8 cellular contexts compared by ENCODE assay signal in the genomic region with DNA sequence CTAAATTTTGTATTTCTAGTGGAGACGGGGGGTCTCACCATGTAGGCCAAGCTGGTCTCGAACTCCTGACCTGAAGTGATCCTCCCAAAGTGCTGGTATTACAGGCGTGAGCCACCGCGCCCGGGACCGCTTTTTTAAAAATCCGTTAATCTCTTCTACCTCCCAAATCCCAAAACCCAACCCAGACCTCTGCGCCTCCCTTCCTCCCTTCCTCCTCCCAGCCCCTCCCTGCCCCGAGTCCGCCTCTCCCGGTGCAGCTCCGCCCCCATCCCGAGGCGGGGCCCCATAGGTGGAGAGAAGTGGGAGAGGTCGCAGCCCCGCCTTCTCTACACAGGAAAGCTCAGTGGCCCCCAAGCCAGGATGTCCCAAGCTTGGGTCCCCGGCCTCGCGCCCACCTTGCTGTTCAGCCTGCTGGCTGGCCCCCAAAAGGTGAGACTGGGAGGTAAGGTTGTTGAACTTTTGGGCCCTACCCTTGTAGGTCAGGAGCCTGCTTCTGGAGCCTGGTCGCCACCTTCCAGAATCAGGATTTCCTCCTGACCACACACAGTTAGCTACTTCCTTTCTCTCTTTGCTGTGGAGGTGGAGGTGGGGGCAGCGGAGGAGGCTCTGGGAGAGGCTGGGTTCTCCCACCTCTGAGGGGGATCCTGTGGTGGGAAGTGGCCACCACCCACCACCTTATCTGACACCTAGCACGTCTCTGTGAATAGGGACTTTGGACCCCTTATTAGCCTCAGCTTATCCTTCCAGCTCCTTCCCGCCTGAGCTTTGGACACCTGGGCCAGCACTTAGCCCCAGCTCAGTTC. TPM values are rescaled to one million over a fixed set of nuclear protein-coding genes. Genes with fewer than 3 reads are reported as not detected.
DNase-seq lines count a peak whose midpoint lies in the region; ATAC-seq and TF ChIP-seq lines count a peak whose summit lies in the region.

A gene (plus strand): TSS at position 325 of the 803 bp plus-strand sequence. CDS start 36 bp downstream, at position 361.

- H3K4me1 ChIP-seq in GM23338 (ENCODE audit: insufficient read depth): peaks cover 58% of the 10 kb centered on the region
- H3K4me1 ChIP-seq in ascending aorta: peaks cover 0 to 16% of the 10 kb centered on the region in 2 donors
- H3K4me1 ChIP-seq in uterus: peaks cover 7 to 15% of the 10 kb centered on the region in 2 donors

- no peak for TF ChIP-seq CTCF in GM23338 (conservative IDR thresholded peaks at IDR 0.05; ENCODE audit: low read depth in 2 of 2)
- no peak for TF ChIP-seq CTCF in ascending aorta (IDR thresholded peaks at IDR 0.05)
- no peak for TF ChIP-seq CTCF in uterus (IDR thresholded peaks at IDR 0.05)

- H3K4me3 ChIP-seq in GM23338: peak within 1 kb of the TSS; percentile 82
- H3K4me3 ChIP-seq in ascending aorta: peak within 1 kb of the TSS; percentile 63 to 68
- peak within 1 kb of the TSS in 1 of 2 donors; percentile 61 for H3K4me3 ChIP-seq in uterus

- peaks cover 17% of the 10 kb centered on the region for H3K27me3 Mint-ChIP-seq in GM23338 (ENCODE audit: insufficient read depth, low read depth, poor library complexity)

- H3K4me1 Mint-ChIP-seq in GM23338: peaks cover 46% of the 10 kb centered on the region

- no peak within 1 kb of the TSS; the same call in 1 of the 2 replicates for H3K27ac Mint-ChIP-seq in GM23338

- no peaks in the 10 kb centered on the region for H3K9me3 ChIP-seq in ascending aorta
- no peaks in the 10 kb centered on the region for H3K9me3 ChIP-seq in uterus

- peak within 1 kb of the TSS; percentile 93 for H3K4me2 ChIP-seq in GM23338

- no peaks in the 10 kb centered on the region for H3K36me3 Mint-ChIP-seq in GM23338 (ENCODE audit: low read depth)

- H3K27ac ChIP-seq in GM23338 (ENCODE audit: low read depth): no peak within 1 kb of the TSS
- peak within 1 kb of the TSS; percentile 82 for H3K27ac ChIP-seq in ascending aorta
- H3K27ac ChIP-seq in uterus: peak within 1 kb of the TSS; percentile 92 to 93

- H3K79me2 ChIP-seq in GM23338 (replicated peaks; ENCODE audit: insufficient read depth): 0 out of 2 replicates have a peak, but pooled peaks cover 3% of the 10 kb centered on the region

- no peaks in the 10 kb centered on the region for H3K9me2 ChIP-seq in GM23338 (ENCODE audit: insufficient read depth)

- H3K36me3 ChIP-seq in GM23338 (ENCODE audit: insufficient read depth) (no peaks in the 10 kb centered on the region), ascending aorta (no peaks in the 10 kb centered on the region), uterus (no peaks in the 10 kb centered on the region)

- H3K27me3 ChIP-seq in GM23338 (ENCODE audit: insufficient read depth) (peaks cover 15% of the 10 kb centered on the region; the same call in 1 of the 2 replicates), ascending aorta (no peaks in the 10 kb centered on the region), uterus (no peaks in the 10 kb centered on the region)

- no peaks in the 10 kb centered on the region for H3F3A ChIP-seq in GM23338 (replicated peaks; ENCODE audit: low read depth)

- H4K20me1 ChIP-seq in GM23338 (replicated peaks; ENCODE audit: insufficient read depth): no peaks in the 10 kb centered on the region

- peak within 1 kb of the TSS; percentile 98 for H2AFZ ChIP-seq in GM23338

- H3K4me3 Mint-ChIP-seq in GM23338: peak within 1 kb of the TSS; percentile 74

- DNase-seq in 8988T: peak; percentile 72
- peak; percentile 96 for DNase-seq in GM23338 (ENCODE audit: low spot score)
- no peak for DNase-seq in ascending aorta (ENCODE audit: low spot score in 2 of 2)
- DNase-seq in left lobe of liver (ENCODE audit: low spot score): peak; percentile 77
- DNase-seq in uterus: peak; percentile 58 to 65
- no peak for DNase-seq in central memory CD4-positive, alpha-beta T cell
- no peak for DNase-seq in activated gamma-delta T cell treated with Interleukin-2 at 50 U/mL for 16 hours

- intact Hi-C loops in ascending aorta (cut with DNase I): no loop called here
- intact Hi-C loops in uterus (cut with DNase I; ENCODE audit: low total_unique reads): no loop called here

- peak; percentile 83 for ATAC-seq in GM23338
- peak; percentile 88 for ATAC-seq in left lobe of liver
- no peak for ATAC-seq in HG03469 (IDR thresholded peaks at IDR 0.05; ENCODE audit: unreplicated experiment)

- no peak for TF ChIP-seq POLR2A in uterus (IDR thresholded peaks at IDR 0.05)

- H3K9me3 Mint-ChIP-seq in GM23338: no peaks in the 10 kb centered on the region

TF ChIP-seq in GM23338, 12 proteins besides CTCF, POLR2A, EP300 and RAD21:
- TF ChIP-seq STAT1 (IDR thresholded peaks at IDR 0.05; ENCODE audit: unreplicated experiment): no peak
- TF ChIP-seq EZH2phosphoT487 (IDR thresholded peaks at IDR 0.05; ENCODE audit: unreplicated experiment): no peak
- no peak for TF ChIP-seq ZNF114 (CRISPR knock-in tag; IDR thresholded peaks at IDR 0.05)
- peak; percentile 88 for TF ChIP-seq POLR2AphosphoS5 (IDR thresholded peaks at IDR 0.05; ENCODE audit: low read depth)
- TF ChIP-seq ZNF331 (CRISPR knock-in tag; IDR thresholded peaks at IDR 0.05; ENCODE audit: low read depth): no peak
- TF ChIP-seq, protein P1, sequence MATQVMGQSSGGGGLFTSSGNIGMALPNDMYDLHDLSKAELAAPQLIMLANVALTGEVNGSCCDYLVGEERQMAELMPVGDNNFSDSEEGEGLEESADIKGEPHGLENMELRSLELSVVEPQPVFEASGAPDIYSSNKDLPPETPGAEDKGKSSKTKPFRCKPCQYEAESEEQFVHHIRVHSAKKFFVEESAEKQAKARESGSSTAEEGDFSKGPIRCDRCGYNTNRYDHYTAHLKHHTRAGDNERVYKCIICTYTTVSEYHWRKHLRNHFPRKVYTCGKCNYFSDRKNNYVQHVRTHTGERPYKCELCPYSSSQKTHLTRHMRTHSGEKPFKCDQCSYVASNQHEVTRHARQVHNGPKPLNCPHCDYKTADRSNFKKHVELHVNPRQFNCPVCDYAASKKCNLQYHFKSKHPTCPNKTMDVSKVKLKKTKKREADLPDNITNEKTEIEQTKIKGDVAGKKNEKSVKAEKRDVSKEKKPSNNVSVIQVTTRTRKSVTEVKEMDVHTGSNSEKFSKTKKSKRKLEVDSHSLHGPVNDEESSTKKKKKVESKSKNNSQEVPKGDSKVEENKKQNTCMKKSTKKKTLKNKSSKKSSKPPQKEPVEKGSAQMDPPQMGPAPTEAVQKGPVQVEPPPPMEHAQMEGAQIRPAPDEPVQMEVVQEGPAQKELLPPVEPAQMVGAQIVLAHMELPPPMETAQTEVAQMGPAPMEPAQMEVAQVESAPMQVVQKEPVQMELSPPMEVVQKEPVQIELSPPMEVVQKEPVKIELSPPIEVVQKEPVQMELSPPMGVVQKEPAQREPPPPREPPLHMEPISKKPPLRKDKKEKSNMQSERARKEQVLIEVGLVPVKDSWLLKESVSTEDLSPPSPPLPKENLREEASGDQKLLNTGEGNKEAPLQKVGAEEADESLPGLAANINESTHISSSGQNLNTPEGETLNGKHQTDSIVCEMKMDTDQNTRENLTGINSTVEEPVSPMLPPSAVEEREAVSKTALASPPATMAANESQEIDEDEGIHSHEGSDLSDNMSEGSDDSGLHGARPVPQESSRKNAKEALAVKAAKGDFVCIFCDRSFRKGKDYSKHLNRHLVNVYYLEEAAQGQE (IDR thresholded peaks at IDR 0.05; ENCODE audit: unreplicated experiment): no peak
- no peak for TF ChIP-seq EZH2 (IDR thresholded peaks at IDR 0.05; ENCODE audit: low read depth, unreplicated experiment)

RNA-seq across cellular contexts. Expression of the gene that starts here (rescaled TPM):
- total RNA-seq in GM23338 (2014; rRNA removed; shearing (Covaris generic)): 7.3 and 9.7 TPM in 2 replicates
- polyA plus RNA-seq in GM23338 (2016; fragmentation: Nextera tagmentation; extraction: Ambion mirVana): 13.4 and 18.4 TPM in 2 replicates
- not detected for total RNA-seq in ascending aorta
- total RNA-seq in left lobe of liver: 3.0 TPM
- total RNA-seq in uterus: under 1 TPM in 2 of 4 donors, not detected in 2; 0.07 to 0.91 TPM

Comparison
In these comparisons a context has a peak if more than half of its experiments do, and no peak if none do; other contexts are left out.
1. Peak in DNase-seq and H3K27ac ChIP-seq in uterus; RNA of the gene not detected or under 1 TPM.
2. DNase-seq: peak in 8988T (single experiment), GM23338 (single experiment) and left lobe of liver (single experiment); none in ascending aorta (0 of 2), central memory CD4-positive, alpha-beta T cell (single experiment) and activated gamma-delta T cell treated with Interleukin-2 at 50 U/mL for 16 hours (single experiment).